In the genomic region with DNA sequence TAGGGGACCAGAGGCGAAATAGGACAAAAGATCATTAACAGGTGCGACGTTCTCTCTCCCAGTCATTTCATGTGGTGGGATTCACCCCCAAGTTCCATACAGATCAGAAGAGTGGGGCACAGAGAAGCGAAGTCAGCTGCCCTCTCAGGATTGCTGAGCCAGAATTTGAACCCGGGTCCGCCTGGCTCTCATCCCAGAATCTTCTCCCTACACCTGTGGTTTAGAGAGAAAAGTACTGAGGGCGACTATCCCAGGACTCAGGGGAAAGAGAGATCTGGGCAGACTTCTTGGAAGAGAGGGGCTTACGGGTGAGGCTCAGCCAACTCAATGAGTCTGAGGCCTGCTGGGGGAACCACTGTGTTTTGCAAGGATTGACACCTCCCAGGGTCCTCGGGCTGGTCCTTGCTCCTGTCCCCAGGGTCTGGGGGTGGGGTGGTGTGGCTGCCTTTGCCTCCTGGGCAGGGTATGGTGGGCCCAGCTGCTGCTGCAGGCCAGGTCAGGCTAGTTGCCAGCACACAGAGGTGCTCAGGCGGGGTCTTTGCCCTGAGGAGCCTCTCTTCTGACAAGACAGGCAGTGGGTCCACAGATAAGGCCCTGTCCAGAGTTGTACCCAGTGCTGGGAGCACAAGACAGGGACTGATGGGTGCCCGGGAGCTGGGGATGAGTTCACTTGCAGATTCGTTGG, we compare ENCODE assay signal across 9 cellular contexts. TPM values are rescaled to one million over a fixed set of nuclear protein-coding genes. Genes with fewer than 3 reads are reported as not detected.
DNase-seq lines count a peak whose midpoint lies in the region; ATAC-seq and TF ChIP-seq lines count a peak whose summit lies in the region.
"Had no signal": no experiment of that assay in that cellular context is flagged by ENCODE, and none has a peak within 500 bp of the region (broad histone marks: within the 10 kb centered on the region; RNA-seq: fewer than 3 reads in every experiment).

No MANE protein-coding gene starts in this region.

- peaks cover 36% of the 10 kb centered on the region for H3K79me2 ChIP-seq in ACC112 (ENCODE audit: control insufficient read depth, insufficient read depth, low read length, unreplicated experiment)

- no peak overlapping the region for H3K27ac ChIP-seq in ACC112 (ENCODE audit: low read depth, low read length)
- no peak overlapping the region for H3K27ac ChIP-seq in HUES48 (ENCODE audit: low read depth, low read length)
- peak overlapping the region; percentile 46 for H3K27ac ChIP-seq in colonic mucosa
- H3K27ac ChIP-seq in muscle layer of duodenum (ENCODE audit: low read length) = peak overlapping the region; percentile 45
- no peak overlapping the region for H3K27ac ChIP-seq in lower lobe of right lung

- peaks cover 27% of the 10 kb centered on the region for H3K4me1 ChIP-seq in ACC112 (ENCODE audit: control insufficient read depth, insufficient read depth, low read length, unreplicated experiment)
- H3K4me1 ChIP-seq in HUES48 (ENCODE audit: control insufficient read depth, insufficient read depth, low read length) = peaks cover 12% of the 10 kb centered on the region
- peaks cover 37% of the 10 kb centered on the region for H3K4me1 ChIP-seq in colonic mucosa
- H3K4me1 ChIP-seq in muscle layer of duodenum (ENCODE audit: control insufficient read depth in 1 of 2, insufficient read depth in 2 of 2, low read length in 2 of 2) = peaks cover 18 to 31% of the 10 kb centered on the region in 2 donors
- peaks cover 34% of the 10 kb centered on the region for H3K4me1 ChIP-seq in lower lobe of right lung

- H3K9me3 ChIP-seq in HUES48 (ENCODE audit: control insufficient read depth, insufficient read depth, low read length) = no peaks in the 10 kb centered on the region
- no peaks in the 10 kb centered on the region for H3K9me3 ChIP-seq in colonic mucosa
- no peaks in the 10 kb centered on the region for H3K9me3 ChIP-seq in muscle layer of duodenum (ENCODE audit: control insufficient read depth in 1 of 2, low read length in 2 of 2)
- no peaks in the 10 kb centered on the region for H3K9me3 ChIP-seq in lower lobe of right lung

- no peak overlapping the region for H3K9ac ChIP-seq in HUES48 (ENCODE audit: low read depth, low read length)
- H3K9ac ChIP-seq in colonic mucosa (ENCODE audit: low read depth in 2 of 2, low read length in 2 of 2) = peak overlapping the region; percentile 60 to 68

- intact Hi-C loops in colonic mucosa (cut with DNase I) = no loop called here
- intact Hi-C loops in lower lobe of right lung (cut with DNase I) = no loop called here

- no peak overlapping the region for H2AFZ ChIP-seq in ACC112 (ENCODE audit: low read length, unreplicated experiment)

- TF ChIP-seq CTCF in colonic mucosa (IDR thresholded peaks at IDR 0.05) (no peak), lower lobe of right lung (IDR thresholded peaks at IDR 0.05) (no peak)

- DNase-seq in colonic mucosa (peak; percentile 53), 8988T (no peak), lower lobe of right lung (no peak), NCI-H1105 treated with DMSO at 0.1 percent for 48 hours (lab: John Stamatoyannopoulos, UW) (no peak)
- DNase-seq: NCI-H187 treated with DMSO at 0.1 percent for 48 hours had no signal

- no peaks in the 10 kb centered on the region for H3K36me3 ChIP-seq in ACC112 (ENCODE audit: insufficient read depth, low read length)
- no peaks in the 10 kb centered on the region for H3K36me3 ChIP-seq in HUES48 (ENCODE audit: control insufficient read depth, insufficient read depth, low read length)
- no peaks in the 10 kb centered on the region for H3K36me3 ChIP-seq in colonic mucosa
- no peaks in the 10 kb centered on the region for H3K36me3 ChIP-seq in muscle layer of duodenum (ENCODE audit: control insufficient read depth in 1 of 2, insufficient read depth in 2 of 2, low read length in 2 of 2)
- no peaks in the 10 kb centered on the region for H3K36me3 ChIP-seq in lower lobe of right lung

- peak overlapping the region; percentile 90 for H3K4me3 ChIP-seq in ACC112 (ENCODE audit: low read depth, low read length)
- peak overlapping the region; percentile 78 for H3K4me3 ChIP-seq in HUES48 (ENCODE audit: low read depth, low read length)
- peak overlapping the region; percentile 53 for H3K4me3 ChIP-seq in colonic mucosa
- peak overlapping the region; percentile 67 to 75 for H3K4me3 ChIP-seq in muscle layer of duodenum (ENCODE audit: low read depth in 1 of 2, low read length in 2 of 2)
- H3K4me3 ChIP-seq in lower lobe of right lung = no peak overlapping the region

- H3K27me3 ChIP-seq in ACC112 (ENCODE audit: insufficient read depth, low read length) (no peaks in the 10 kb centered on the region), HUES48 (ENCODE audit: control insufficient read depth, insufficient read depth, low read length) (0 out of 2 replicates have a peak, but pooled peaks cover 11% of the 10 kb centered on the region), colonic mucosa (no peaks in the 10 kb centered on the region), muscle layer of duodenum (ENCODE audit: low read depth, low read length) (no peaks in the 10 kb centered on the region), lower lobe of right lung (ENCODE audit: low read depth) (no peaks in the 10 kb centered on the region)

- no peak for ATAC-seq in lower lobe of right lung
- no peak for ATAC-seq in activated CD4-positive, CD25-positive, alpha-beta regulatory T cell treated with anti-CD3 and anti-CD28 coated beads, Interleukin-2, amount 50 U/mL, for 24 hours

RNA-seq across cellular contexts. Expression of gene CAPN5, which starts 1.1 kb away (rescaled TPM):
- total RNA-seq in colonic mucosa (100 to 1,000 TPM; 258 to 267 TPM), lower lobe of right lung (7.2 TPM)

RNA-seq across cellular contexts. Expression of gene B3GNT6, which starts 33.7 kb away (rescaled TPM):
- total RNA-seq in colonic mucosa (100 to 1,000 TPM in 1 of 2 donors, 10 to 100 TPM in 1; 83.1 to 107 TPM), lower lobe of right lung (not detected)

RNA-seq across cellular contexts. Expression of gene OMP, which starts 34.7 kb away (rescaled TPM):
- total RNA-seq in colonic mucosa (10 to 100 TPM in 1 of 2 donors, 1 to 10 TPM in 1; 7.5 to 16.8 TPM), lower lobe of right lung (not detected)

Comparison
In these comparisons a context has a peak if more than half of its experiments do, and no peak if none do; other contexts are left out.
1. H3K27ac ChIP-seq: peak in colonic mucosa (single experiment) and muscle layer of duodenum (single experiment); none in ACC112 (single experiment), HUES48 (single experiment) and lower lobe of right lung (single experiment).
2. RNA of gene CAPN5, which starts 1.1 kb away (total RNA-seq): 258 to 267 TPM in colonic mucosa; 7.2 TPM in lower lobe of right lung (single experiment); every median in the first group is over 10 times any median in the second.
3. RNA of gene B3GNT6, which starts 33.7 kb away (total RNA-seq): 83.1 to 107 TPM in colonic mucosa; not detected in lower lobe of right lung (single experiment); every median in the first group is over 10 times any median in the second.